In genomic region chr5:78294250-78295034, GRCh38 we compare ENCODE assay signal across 8 cellular contexts. TPM values are rescaled to one million over a fixed set of nuclear protein-coding genes. Genes with fewer than 3 reads are reported as not detected.
A peak's percentile ranks its signal among the peaks of the same experiment; 100 is the strongest.
DNase-seq lines count a peak whose midpoint lies in the region; ATAC-seq, FAIRE-seq and TF ChIP-seq lines count a peak whose summit lies in the region.

TSS of gene AP3B1 (minus strand) at chr5:78294698. CDS start at chr5:78294579, 119 bp downstream.

- TF ChIP-seq CTCF in AG10803 (conservative IDR thresholded peaks at IDR 0.05; ENCODE audit: low read length) = no peak

- ATAC-seq in GM19043 (IDR thresholded peaks at IDR 0.05; ENCODE audit: low read depth, unreplicated experiment) (peak; percentile 78), HG03378 (IDR thresholded peaks at IDR 0.05; ENCODE audit: unreplicated experiment) (peak; percentile 82)

- peak within 1 kb of the TSS; percentile 95 for H3K4me3 ChIP-seq in AG10803 (ENCODE audit: low read length)

- peak; percentile 62 for FAIRE-seq in islet of Langerhans (lab: Jason Lieb, UNC)

- DNase-seq in AG10803 (ENCODE audit: low read depth) (peak; percentile 98), NCI-H460 (ENCODE audit: extremely low read depth, low read depth) (peak; percentile 99), cerebellar nuclear complex (lab: John Stamatoyannopoulos, UW) (peak; percentile 44 to 83)
- peak; percentile 96 for DNase-seq in activated CD4-positive, CD25-positive, alpha-beta regulatory T cell treated with anti-CD3 and anti-CD28 coated beads, Interleukin-2, amount 50 U/mL, for 72 hours
- peak; percentile 97 for DNase-seq in stimulated activated CD4-positive, alpha-beta T cell treated with anti-CD3 and anti-CD28 coated beads, Interleukin-12 subunit alpha, Interleukin-12 subunit beta, amount 100 ng/mL, for 4 hours

RNA-seq across cellular contexts. Expression of gene AP3B1, which starts in this region (rescaled TPM):
- total RNA-seq in NCI-H460 (2014; rRNA removed; shearing (Covaris generic)) = 53.8 and 66.3 TPM in 2 replicates
- polyA plus RNA-seq in NCI-H460 (2014; cell fraction: nucleus; rRNA removed) = 31.4 and 34.1 TPM in 2 replicates

Comparison
In these comparisons a context has a peak if more than half of its experiments do, and no peak if none do; other contexts are left out.
1. Peak in every context shown above with its lines: DNase-seq, ATAC-seq and H3K4me3 ChIP-seq.